Comparison of ENCODE assay signal across 18 cellular contexts in genomic region chr20:37360515-37361115, GRCh38. TPM values are rescaled to one million over a fixed set of nuclear protein-coding genes. Genes with fewer than 3 reads are reported as not detected.
DNase-seq lines count a peak whose midpoint lies in the region; ATAC-seq and TF ChIP-seq lines count a peak whose summit lies in the region.
"Had no signal": no experiment of that assay in that cellular context is flagged by ENCODE, and none has a peak within 500 bp of the region (broad histone marks: within the 10 kb centered on the region; RNA-seq: fewer than 3 reads in every experiment).

No MANE protein-coding gene starts in this region.

- H3K4me3 Mint-ChIP-seq in stimulated activated memory B cell treated with anti-CD40 and anti-IgM and Interleukin-4, amounts not matched to agents 10 μg/mL and 1 μg/mL and 100 μg/mL, for 72 hours: no peak overlapping the region
- H3K4me3 Mint-ChIP-seq in WTC11: no peak overlapping the region

- H3K9me2 ChIP-seq in SK-N-SH (no peaks in the 10 kb centered on the region), Karpas-422 (replicated peaks; ENCODE audit: insufficient read depth, low read length) (no peaks in the 10 kb centered on the region)

- H3K4me3 ChIP-seq in SK-N-SH (ENCODE audit: low read depth in 2 of 2, low read length in 1 of 2): no peak overlapping the region
- H3K4me3 ChIP-seq in Karpas-422 (ENCODE audit: low read length): no peak overlapping the region
- H3K4me3 ChIP-seq: BLaER1 treated with 17β-estradiol and CSF1 and Interleukin-3, amounts not matched to agents 10 nM and 100 nM; Peyer's patch had no signal

- H3K9me3 ChIP-seq in SK-N-SH (no peaks in the 10 kb centered on the region), Karpas-422 (ENCODE audit: low read length) (no peaks in the 10 kb centered on the region)
- H3K9me3 ChIP-seq: Peyer's patch had no signal

- peaks cover 2 to 3% of the 10 kb centered on the region in 2 experiments for H3K36me3 ChIP-seq in SK-N-SH (replicated peaks in 1 of 2; ENCODE audit: control insufficient read depth in 1 of 2, insufficient read depth in 2 of 2, low read length in 1 of 2)
- peaks cover 11% of the 10 kb centered on the region for H3K36me3 ChIP-seq in Karpas-422 (ENCODE audit: insufficient read depth, low read length)

- peaks cover 2% of the 10 kb centered on the region for H3F3A ChIP-seq in SK-N-SH (replicated peaks; ENCODE audit: insufficient read depth)

- peaks cover 76% of the 10 kb centered on the region for H4K20me1 ChIP-seq in SK-N-SH (ENCODE audit: insufficient read depth)
- H4K20me1 ChIP-seq in Karpas-422 (ENCODE audit: insufficient read depth, low read depth, low read length): peaks cover 16% of the 10 kb centered on the region; the same call in 1 of the 2 replicates

- H3K4me2 ChIP-seq in SK-N-SH (no peak overlapping the region), Karpas-422 (ENCODE audit: low read depth, low read length, poor library complexity, severe bottlenecking) (no peak overlapping the region)

- peaks cover 85% of the 10 kb centered on the region for H3K4me1 Mint-ChIP-seq in stimulated activated memory B cell treated with anti-CD40 and anti-IgM and Interleukin-4, amounts not matched to agents 10 μg/mL and 1 μg/mL and 100 μg/mL, for 72 hours
- peaks cover 7% of the 10 kb centered on the region for H3K4me1 Mint-ChIP-seq in WTC11

- TF ChIP-seq RAD21 in SK-N-SH (IDR thresholded peaks at IDR 0.05; ENCODE audit: low read length): no peak

- H3K79me2 ChIP-seq in SK-N-SH (ENCODE audit: insufficient read depth) (peaks cover 55% of the 10 kb centered on the region), Karpas-422 (ENCODE audit: low read length) (peaks cover 70% of the 10 kb centered on the region)

- no peaks in the 10 kb centered on the region for H3K9me3 Mint-ChIP-seq in stimulated activated memory B cell treated with anti-CD40 and anti-IgM and Interleukin-4, amounts not matched to agents 10 μg/mL and 1 μg/mL and 100 μg/mL, for 72 hours
- H3K9me3 Mint-ChIP-seq in WTC11: peaks cover under 1% of the 10 kb centered on the region

- H2AFZ ChIP-seq in SK-N-SH (ENCODE audit: low read depth): no peak overlapping the region
- no peak overlapping the region for H2AFZ ChIP-seq in Karpas-422 (ENCODE audit: low read length)

- POLR2A ChIA-PET in SK-N-SH (lab: Yijun Ruan, JAX) (no interaction called here), WTC11 (lab: Charles Lee) (no interaction called here)

- H3K9ac ChIP-seq in SK-N-SH: no peak overlapping the region
- no peak overlapping the region for H3K9ac ChIP-seq in Karpas-422 (ENCODE audit: low read length)

- CTCF ChIA-PET in SK-N-SH (lab: Yijun Ruan, JAX): interaction anchor here (2.0 to 2.5 kb wide), 2 partner anchors 10 to 24 kb away, joined by 5 to 8 read pairs; no protein-coding TSS in a partner anchor
- CTCF ChIA-PET in WTC11 (lab: Charles Lee): interaction anchor here (0.7 kb wide), 1 partner anchor 35 kb away, joined by 3 read pairs; no protein-coding TSS in a partner anchor

- 98% methylated on average over 4 of the region's 5 CpGs for WGBS in SK-N-SH (ENCODE audit: low lambda C conversion rate)

- H3K4me1 ChIP-seq in SK-N-SH (ENCODE audit: control insufficient read depth in 1 of 2, insufficient read depth in 2 of 2, low read depth in 1 of 2, low read length in 1 of 2): peaks cover 0 to 32% of the 10 kb centered on the region in 2 experiments; a peak in 2 of 4 replicates
- peaks cover 94% of the 10 kb centered on the region for H3K4me1 ChIP-seq in Karpas-422 (ENCODE audit: low read length)

- DNase-seq in SK-N-SH (peak; percentile 17), Karpas-422 (no peak), islet precursor cell (peak; percentile 34), WTC11 (ENCODE audit: low spot score) (no peak), COR-L47 (lab: John Stamatoyannopoulos, UW) (no peak)
- DNase-seq in stimulated activated naive CD4-positive, alpha-beta T cell (lab: John Stamatoyannopoulos, UW): no peak
- DNase-seq: GOT3, Kasumi-1, NCI-H187 treated with DMSO at 0.1 percent for 48 hours, NCI-H2171, NCI-H446 treated with DMSO at 0.1 percent for 48 hours, NCI-H82, SHP77 treated with DMSO at 0.1 percent for 48 hours had no signal

- ATAC-seq in SK-N-SH treated with all-trans-retinoic acid at 6 μM for 48 hours (no peak), WTC11 (no peak)
- ATAC-seq in stimulated activated memory B cell treated with anti-CD40 and anti-IgM and Interleukin-4, amounts not matched to agents 10 μg/mL and 1 μg/mL and 100 μg/mL, for 72 hours: no peak

- H3K27me3 ChIP-seq in SK-N-SH (ENCODE audit: insufficient read depth) (no peaks in the 10 kb centered on the region), Karpas-422 (ENCODE audit: low read length) (no peaks in the 10 kb centered on the region)
- H3K27me3 ChIP-seq: BLaER1 treated with 17β-estradiol and CSF1 and Interleukin-3, amounts not matched to agents 10 nM and 100 nM; Peyer's patch had no signal

- no peak for TF ChIP-seq CTCF in SK-N-SH (IDR thresholded peaks at IDR 0.05)
- no peak for TF ChIP-seq CTCF in WTC11 (IDR thresholded peaks at IDR 0.05)

- H3K27ac Mint-ChIP-seq in stimulated activated memory B cell treated with anti-CD40 and anti-IgM and Interleukin-4, amounts not matched to agents 10 μg/mL and 1 μg/mL and 100 μg/mL, for 72 hours: peak overlapping the region; percentile 60
- H3K27ac Mint-ChIP-seq in WTC11: no peak overlapping the region

- peaks cover 48% of the 10 kb centered on the region for H3K36me3 Mint-ChIP-seq in stimulated activated memory B cell treated with anti-CD40 and anti-IgM and Interleukin-4, amounts not matched to agents 10 μg/mL and 1 μg/mL and 100 μg/mL, for 72 hours
- peaks cover 7% of the 10 kb centered on the region for H3K36me3 Mint-ChIP-seq in WTC11

- no peak for TF ChIP-seq EP300 in SK-N-SH (IDR thresholded peaks at IDR 0.05; ENCODE audit: borderline replicate concordance in 1 of 2, low read depth in 1 of 2, low read length in 1 of 2)

- H3K27ac ChIP-seq in SK-N-SH (ENCODE audit: low read depth in 2 of 2, low read length in 1 of 2) (no peak overlapping the region; a peak in 1 of 4 replicates), Karpas-422 (ENCODE audit: low read length) (peak overlapping the region; percentile 92)
- H3K27ac ChIP-seq: 22Rv1, Peyer's patch had no signal

- H3K27me3 Mint-ChIP-seq in stimulated activated memory B cell treated with anti-CD40 and anti-IgM and Interleukin-4, amounts not matched to agents 10 μg/mL and 1 μg/mL and 100 μg/mL, for 72 hours: no peaks in the 10 kb centered on the region
- H3K27me3 Mint-ChIP-seq in WTC11 (ENCODE audit: low read depth): no peaks in the 10 kb centered on the region

TF ChIP-seq in SK-N-SH, 30 proteins besides CTCF, POLR2A, EP300 and RAD21:
- TF ChIP-seq JUND (IDR thresholded peaks at IDR 0.05): no peak
- no peak for TF ChIP-seq GATA2 (CRISPR knock-in tag; IDR thresholded peaks at IDR 0.05)
- TF ChIP-seq SMC3 (IDR thresholded peaks at IDR 0.05; ENCODE audit: low read depth, low read length): no peak
- TF ChIP-seq EZH2phosphoT487 (IDR thresholded peaks at IDR 0.05; ENCODE audit: borderline replicate concordance, low read depth): no peak
- TF ChIP-seq NFIC (IDR thresholded peaks at IDR 0.05; ENCODE audit: borderline replicate concordance): no peak
- no peak for TF ChIP-seq RFX5 (IDR thresholded peaks at IDR 0.05; ENCODE audit: low read length)

TF ChIP-seq in SK-N-SH treated with all-trans-retinoic acid at 6 μM for 48 hours, 23 proteins besides CTCF, POLR2A, EP300 and RAD21 (continues in another document):
- no peak for TF ChIP-seq CSRNP3 (CRISPR knock-in tag; IDR thresholded peaks at IDR 0.05)

TF ChIP-seq in WTC11, 78 proteins besides CTCF, POLR2A, EP300 and RAD21 (continues in another document):
- TF ChIP-seq, protein P1, sequence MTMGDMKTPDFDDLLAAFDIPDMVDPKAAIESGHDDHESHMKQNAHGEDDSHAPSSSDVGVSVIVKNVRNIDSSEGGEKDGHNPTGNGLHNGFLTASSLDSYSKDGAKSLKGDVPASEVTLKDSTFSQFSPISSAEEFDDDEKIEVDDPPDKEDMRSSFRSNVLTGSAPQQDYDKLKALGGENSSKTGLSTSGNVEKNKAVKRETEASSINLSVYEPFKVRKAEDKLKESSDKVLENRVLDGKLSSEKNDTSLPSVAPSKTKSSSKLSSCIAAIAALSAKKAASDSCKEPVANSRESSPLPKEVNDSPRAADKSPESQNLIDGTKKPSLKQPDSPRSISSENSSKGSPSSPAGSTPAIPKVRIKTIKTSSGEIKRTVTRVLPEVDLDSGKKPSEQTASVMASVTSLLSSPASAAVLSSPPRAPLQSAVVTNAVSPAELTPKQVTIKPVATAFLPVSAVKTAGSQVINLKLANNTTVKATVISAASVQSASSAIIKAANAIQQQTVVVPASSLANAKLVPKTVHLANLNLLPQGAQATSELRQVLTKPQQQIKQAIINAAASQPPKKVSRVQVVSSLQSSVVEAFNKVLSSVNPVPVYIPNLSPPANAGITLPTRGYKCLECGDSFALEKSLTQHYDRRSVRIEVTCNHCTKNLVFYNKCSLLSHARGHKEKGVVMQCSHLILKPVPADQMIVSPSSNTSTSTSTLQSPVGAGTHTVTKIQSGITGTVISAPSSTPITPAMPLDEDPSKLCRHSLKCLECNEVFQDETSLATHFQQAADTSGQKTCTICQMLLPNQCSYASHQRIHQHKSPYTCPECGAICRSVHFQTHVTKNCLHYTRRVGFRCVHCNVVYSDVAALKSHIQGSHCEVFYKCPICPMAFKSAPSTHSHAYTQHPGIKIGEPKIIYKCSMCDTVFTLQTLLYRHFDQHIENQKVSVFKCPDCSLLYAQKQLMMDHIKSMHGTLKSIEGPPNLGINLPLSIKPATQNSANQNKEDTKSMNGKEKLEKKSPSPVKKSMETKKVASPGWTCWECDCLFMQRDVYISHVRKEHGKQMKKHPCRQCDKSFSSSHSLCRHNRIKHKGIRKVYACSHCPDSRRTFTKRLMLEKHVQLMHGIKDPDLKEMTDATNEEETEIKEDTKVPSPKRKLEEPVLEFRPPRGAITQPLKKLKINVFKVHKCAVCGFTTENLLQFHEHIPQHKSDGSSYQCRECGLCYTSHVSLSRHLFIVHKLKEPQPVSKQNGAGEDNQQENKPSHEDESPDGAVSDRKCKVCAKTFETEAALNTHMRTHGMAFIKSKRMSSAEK (CRISPR knock-in tag; IDR thresholded peaks at IDR 0.05; ENCODE audit: borderline replicate concordance): no peak
- TF ChIP-seq GTF2I (CRISPR knock-in tag; conservative IDR thresholded peaks at IDR 0.05) (no peak), IRF2 (CRISPR knock-in tag; IDR thresholded peaks at IDR 0.05; ENCODE audit: borderline replicate concordance, low read depth) (no peak), CBFB (CRISPR knock-in tag; IDR thresholded peaks at IDR 0.05; ENCODE audit: low read depth) (no peak), NR2C2 (CRISPR knock-in tag; IDR thresholded peaks at IDR 0.05) (no peak)

RNA-seq across cellular contexts. Expression of gene SRC, which starts 14.7 kb away (rescaled TPM):
- polyA plus RNA-seq in SK-N-SH (2012; rRNA removed): 23.8 and 25.6 TPM in 2 replicates
- polyA plus RNA-seq in SK-N-SH (2012; cell fraction: cytosol; rRNA removed): 9.6 and 17.1 TPM in 2 replicates
- 49.2 and 58.8 TPM in 2 replicates for polyA plus RNA-seq in SK-N-SH (2012; cell fraction: nucleus; rRNA removed)
- 39.9 and 41.5 TPM in 2 replicates for total RNA-seq in Karpas-422 (2014; rRNA removed; shearing (Covaris generic); ENCODE audit: low replicate concordance)
- total RNA-seq in WTC11 (2021): 27.4 to 33.3 TPM (median 30.4 TPM) in 3 replicates

Comparison
In these comparisons a context has a peak if more than half of its experiments do, and no peak if none do; other contexts are left out.
1. DNase-seq: peak in SK-N-SH (single experiment) and islet precursor cell (single experiment); none in Karpas-422 (single experiment), WTC11 (single experiment), stimulated activated naive CD4-positive, alpha-beta T cell (0 of 6) and COR-L47 (single experiment).